8 cellular contexts compared by ENCODE assay signal in the genomic region with DNA sequence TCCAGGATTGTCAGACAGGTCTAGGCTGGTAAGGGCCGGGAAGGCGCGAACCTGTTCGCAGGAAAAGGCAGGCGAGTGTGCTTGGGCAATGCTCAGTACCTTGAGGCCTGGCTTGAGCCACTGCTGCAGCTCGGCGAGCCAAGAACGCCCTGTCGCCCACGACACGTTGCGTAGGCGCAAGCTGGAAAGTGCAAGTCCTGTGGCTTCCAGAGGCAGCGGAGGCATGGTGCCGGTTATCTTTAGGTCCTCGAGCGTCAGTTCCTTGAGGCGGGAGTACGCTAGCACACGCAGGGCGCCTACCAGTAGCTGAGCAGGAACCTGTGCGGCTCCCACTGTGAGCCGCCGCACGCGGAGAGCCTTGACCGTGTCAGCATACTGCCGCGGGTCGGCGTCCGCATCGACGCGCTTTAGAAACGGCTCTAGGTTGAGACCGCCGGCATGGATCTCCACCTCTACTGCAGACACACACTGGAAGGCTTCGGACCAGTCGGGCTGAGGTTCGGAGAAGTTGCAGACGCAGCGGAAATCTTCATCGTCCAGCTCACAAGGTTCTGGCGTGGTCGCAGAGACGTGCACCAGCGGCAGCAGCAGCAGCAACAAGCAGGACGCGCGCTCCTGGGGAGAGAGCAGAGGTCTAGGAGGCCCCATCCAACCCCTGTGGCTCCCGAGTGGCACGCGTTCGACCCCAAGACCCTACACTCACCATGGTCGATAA. TPM values are rescaled to one million over a fixed set of nuclear protein-coding genes. Genes with fewer than 3 reads are reported as not detected.
DNase-seq lines count a peak whose midpoint lies in the region; ATAC-seq and TF ChIP-seq lines count a peak whose summit lies in the region.

No MANE protein-coding gene starts in this region.

- no peaks in the 10 kb centered on the region for H4K20me1 ChIP-seq in osteoblast (ENCODE audit: insufficient read depth, low read length)

- H3K27ac ChIP-seq in osteoblast (ENCODE audit: low read depth, low read length) (peak overlapping the region; percentile 15), aorta (ENCODE audit: low read depth in 1 of 2, low read length in 2 of 2) (no peak overlapping the region)

- ATAC-seq in GM21390 (IDR thresholded peaks at IDR 0.05; ENCODE audit: unreplicated experiment) (peak; percentile 51), aorta (ENCODE audit: low FRiP score) (peak; percentile 84)

- H3K4me3 ChIP-seq in fibroblast of mammary gland (ENCODE audit: control insufficient read depth, low read depth, low read length) (peak overlapping the region; percentile 47), osteoblast (ENCODE audit: insufficient read depth, low read length) (peak overlapping the region; percentile 72), aorta (ENCODE audit: low read length in 2 of 2) (peak overlapping the region; percentile 15 to 28)

- intact Hi-C loops in aorta (cut with DNase I) = loop anchor here in 1 of 2 donors (2.0 kb wide), 1 partner anchor 66 kb away; no protein-coding TSS in a partner anchor

- H3K9me3 ChIP-seq in osteoblast (ENCODE audit: low read depth, low read length) = no peaks in the 10 kb centered on the region
- no peaks in the 10 kb centered on the region for H3K9me3 ChIP-seq in aorta (ENCODE audit: control insufficient read depth, low read length)

- WGBS in aorta, 2 donors = 0% methylated on average over 56 of the region's 56 CpGs

- H3K79me2 ChIP-seq in osteoblast (ENCODE audit: insufficient read depth, low read length) = no peaks in the 10 kb centered on the region

- H3K36me3 ChIP-seq in osteoblast (ENCODE audit: insufficient read depth, low read length) = no peaks in the 10 kb centered on the region
- no peaks in the 10 kb centered on the region for H3K36me3 ChIP-seq in aorta (ENCODE audit: control insufficient read depth in 1 of 2, insufficient read depth in 2 of 2, low read length in 1 of 2)

- H3K4me2 ChIP-seq in osteoblast (ENCODE audit: insufficient read depth, low read length) = peak overlapping the region; percentile 92

- peak overlapping the region; percentile 97 for H2AFZ ChIP-seq in osteoblast (ENCODE audit: low read length)

- TF ChIP-seq CTCF in fibroblast of mammary gland (conservative IDR thresholded peaks at IDR 0.05; ENCODE audit: control insufficient read depth, insufficient read depth, low read depth, low read length) = no peak
- TF ChIP-seq CTCF in osteoblast (IDR thresholded peaks at IDR 0.05; ENCODE audit: extremely low read depth, low read depth, low read length) = no peak

- peaks cover 28% of the 10 kb centered on the region for H3K4me1 ChIP-seq in osteoblast (ENCODE audit: insufficient read depth, low read length)
- H3K4me1 ChIP-seq in aorta (ENCODE audit: control insufficient read depth in 1 of 2, insufficient read depth in 2 of 2, low read length in 2 of 2) = no peaks in the 10 kb centered on the region

- DNase-seq in COR-L47 (lab: John Stamatoyannopoulos, UW) (peak; percentile 14), NCI-H146 (lab: John Stamatoyannopoulos, UW) (peak; percentile 66), fibroblast of mammary gland (ENCODE audit: low read depth) (peak; percentile 51), osteoblast (ENCODE audit: insufficient read length, low spot score, missing footprints) (peak; percentile 85), aorta (peak; percentile 79 to 86), OCI-M2 (lab: John Stamatoyannopoulos, UW; ENCODE audit: unreplicated experiment) (no peak)
- DNase-seq in activated T-cell treated with anti-CD3 and anti-CD28 coated beads, Interleukin-2, amount 50 U/mL, for 48 hours = peak; percentile 64 to 70

- H3K27me3 ChIP-seq in osteoblast (ENCODE audit: insufficient read depth, low read length) = peaks cover 7% of the 10 kb centered on the region
- H3K27me3 ChIP-seq in aorta (ENCODE audit: control insufficient read depth in 1 of 2, insufficient read depth in 2 of 2, low read length in 1 of 2) = no peaks in the 10 kb centered on the region

RNA-seq across cellular contexts. Expression of a gene that starts 0.5 kb away (rescaled TPM):
- 1.8 and 4.0 TPM in 2 replicates for total RNA-seq in osteoblast
- total RNA-seq in aorta = 100 to 1,000 TPM; 104 to 205 TPM
- polyA plus RNA-seq in aorta = 100 to 1,000 TPM in 1 of 2 donors, 10 to 100 TPM in 1; 34.9 to 115 TPM

RNA-seq across cellular contexts. Expression of a gene that starts 6.7 kb away (rescaled TPM):
- 8.3 and 8.5 TPM in 2 replicates for total RNA-seq in osteoblast
- total RNA-seq in aorta = 10 to 100 TPM in 1 of 2 donors, 1 to 10 TPM in 1; 8.6 to 11.9 TPM
- polyA plus RNA-seq in aorta = 1 to 10 TPM; 2.9 to 9.4 TPM

RNA-seq across cellular contexts. Expression of a gene that starts 14.9 kb away (rescaled TPM):
- total RNA-seq in osteoblast (29.7 and 30.6 TPM in 2 replicates), aorta (10 to 100 TPM; 32.1 to 35.0 TPM)
- polyA plus RNA-seq in aorta = 100 to 1,000 TPM; 114 to 198 TPM

RNA-seq across cellular contexts. Expression of a gene that starts 15.1 kb away (rescaled TPM):
- total RNA-seq in osteoblast = 70.1 and 84.3 TPM in 2 replicates
- 10 to 100 TPM; 78.4 to 79.1 TPM for total RNA-seq in aorta
- 100 to 1,000 TPM in 1 of 2 donors, 10 to 100 TPM in 1; 90.3 to 104 TPM for polyA plus RNA-seq in aorta

RNA-seq across cellular contexts. Expression of a gene that starts 32.2 kb away (rescaled TPM):
- total RNA-seq in osteoblast (30.8 and 32.1 TPM in 2 replicates), aorta (10 to 100 TPM; 18.5 to 21.3 TPM)
- 10 to 100 TPM in 1 of 2 donors, 1 to 10 TPM in 1; 9.5 to 22.0 TPM for polyA plus RNA-seq in aorta

Comparison
In these comparisons a context has a peak if more than half of its experiments do, and no peak if none do; other contexts are left out.
1. H3K4me3 ChIP-seq: peak in every context shown above with its lines; median percentile 72 in osteoblast; 47 in fibroblast of mammary gland; 22 in aorta.
2. RNA of a gene that starts 0.5 kb away (total RNA-seq): 104 to 205 TPM in aorta; 1.8 to 4.0 TPM in osteoblast; every median in the first group is over 10 times any median in the second.